In genomic region chr13:48909088-48909389, GRCh38 we compare ENCODE assay signal across 20 cellular contexts.
DNase-seq lines count a peak whose midpoint lies in the region; ATAC-seq and TF ChIP-seq lines count a peak whose summit lies in the region.
"Had no signal": no experiment of that assay in that cellular context is flagged by ENCODE, and none has a peak within 500 bp of the region (broad histone marks: within the 10 kb centered on the region; RNA-seq: fewer than 3 reads in every experiment).

No MANE protein-coding gene starts in this region.

- 38 to 58% (median 53%) methylated on average over 2 of the region's 2 CpGs for WGBS in adrenal gland, 4 donors
- WGBS in mesenchymal stem cell, result 100% methylated on average over 2 of the region's 2 CpGs
- WGBS in transverse colon (ENCODE audit: low coverage in 1 of 2), 2 donors, result 69% methylated on average over 2 of the region's 2 CpGs; no CpG with 5 or more reads in 1 of the 2 donors

- TF ChIP-seq CTCF in right atrium auricular region (IDR thresholded peaks at IDR 0.05), result no peak
- TF ChIP-seq CTCF in adrenal gland (IDR thresholded peaks at IDR 0.05), result no peak
- no peak for TF ChIP-seq CTCF in transverse colon (IDR thresholded peaks at IDR 0.05)

- TF ChIP-seq EP300 in transverse colon (IDR thresholded peaks at IDR 0.05; ENCODE audit: low read depth), result no peak

- DNase-seq in Right ventricle myocardium inferior (ENCODE audit: missing footprints) (no peak), right atrium auricular region (ENCODE audit: low spot score) (no peak), adrenal gland (peak in 6 of 7 donors; percentile 18 to 59 (median 39)), mesenchymal stem cell (no peak), transverse colon (peak; percentile 15), DMS53 treated with DMSO at 0.1 percent for 48 hours (lab: John Stamatoyannopoulos, UW; ENCODE audit: unreplicated experiment) (no peak)
- no peak for DNase-seq in stimulated activated CD4-positive, alpha-beta T cell treated with anti-CD3 and anti-CD28 coated beads, Interleukin-4, amount 100 ng/mL, for 24 hours
- DNase-seq: activated B cell treated with CpG ODN at 0.5 μM for 24 hours; activated naive CD4-positive, alpha-beta T cell treated with anti-CD3 and anti-CD28 coated beads, Interleukin-2, amount 10 ng/mL, durations not matched to agents 7 days and 5 days; DND-41; glutamatergic neuron; Kasumi-1; NCI-H1048; NCI-H187; NCI-H774; SW 1271; upper lobe of right lung had no signal

- H3K4me1 ChIP-seq in right atrium auricular region (peaks cover 0 to 4% of the 10 kb centered on the region in 2 donors), adrenal gland (replicated peaks in 1 of 2) (peaks cover 8 to 12% of the 10 kb centered on the region in 2 donors), mesenchymal stem cell (ENCODE audit: control insufficient read depth, insufficient read depth, low read depth, low read length) (peaks cover 1% of the 10 kb centered on the region), transverse colon (no peaks in the 10 kb centered on the region)
- H3K4me1 ChIP-seq: HAP-1, upper lobe of right lung had no signal

- no peak overlapping the region for H4K8ac ChIP-seq in mesenchymal stem cell (ENCODE audit: low read length)

- no peak overlapping the region for H2BK5ac ChIP-seq in mesenchymal stem cell (ENCODE audit: low read depth, low read length, poor library complexity, severe bottlenecking)

- H2AFZ ChIP-seq in mesenchymal stem cell (ENCODE audit: low read depth, low read length), result no peak overlapping the region

- H3K27ac ChIP-seq in right atrium auricular region (no peak overlapping the region), adrenal gland (peak overlapping the region in 3 of 5 donors; percentile 23 to 64 (median 58)), mesenchymal stem cell (ENCODE audit: low read length, poor library complexity, severe bottlenecking) (no peak overlapping the region), transverse colon (peak overlapping the region in 2 of 4 donors; percentile 4 to 16)
- H3K27ac ChIP-seq: HL-60, upper lobe of right lung had no signal

- intact Hi-C loops in Right ventricle myocardium inferior (cut with DNase I) (no loop called here), adrenal gland (cut with DNase I) (no loop called here), transverse colon (cut with DNase I; ENCODE audit: low total_unique reads) (no loop called here)

- no peaks in the 10 kb centered on the region for H3K79me1 ChIP-seq in mesenchymal stem cell (replicated peaks; ENCODE audit: low read length, poor library complexity, severe bottlenecking)

- H3K9me3 ChIP-seq in right atrium auricular region, result no peaks in the 10 kb centered on the region
- H3K9me3 ChIP-seq in adrenal gland (replicated peaks in 1 of 3), result no peaks in the 10 kb centered on the region
- H3K9me3 ChIP-seq in mesenchymal stem cell (ENCODE audit: control insufficient read depth, low read length), result no peaks in the 10 kb centered on the region
- no peaks in the 10 kb centered on the region for H3K9me3 ChIP-seq in transverse colon
- H3K9me3 ChIP-seq: HAP-1, upper lobe of right lung had no signal

- TF ChIP-seq POLR2A in adrenal gland (IDR thresholded peaks at IDR 0.05) (no peak), transverse colon (IDR thresholded peaks at IDR 0.05) (no peak)

- H3K9ac ChIP-seq in mesenchymal stem cell (ENCODE audit: low read length), result peak overlapping the region; percentile 25

- no peak overlapping the region for H2AK5ac ChIP-seq in mesenchymal stem cell (ENCODE audit: low read length, severe bottlenecking)

- no peaks in the 10 kb centered on the region for H3K36me3 ChIP-seq in right atrium auricular region
- no peaks in the 10 kb centered on the region for H3K36me3 ChIP-seq in adrenal gland (replicated peaks in 1 of 2)
- no peaks in the 10 kb centered on the region for H3K36me3 ChIP-seq in mesenchymal stem cell (ENCODE audit: control insufficient read depth in 1 of 2, insufficient read depth in 2 of 2, low read depth in 1 of 2, low read length in 2 of 2)
- H3K36me3 ChIP-seq in transverse colon, result no peaks in the 10 kb centered on the region
- H3K36me3 ChIP-seq: HAP-1, upper lobe of right lung had no signal

- no peaks in the 10 kb centered on the region for H3K27me3 ChIP-seq in right atrium auricular region
- H3K27me3 ChIP-seq in adrenal gland, result no peaks in the 10 kb centered on the region
- no peaks in the 10 kb centered on the region for H3K27me3 ChIP-seq in mesenchymal stem cell (ENCODE audit: control insufficient read depth in 1 of 2, insufficient read depth in 1 of 2, low read length in 2 of 2)
- H3K27me3 ChIP-seq in transverse colon, result peaks cover 5% of the 10 kb centered on the region
- H3K27me3 ChIP-seq: upper lobe of right lung had no signal

- H3K4me3 ChIP-seq in right atrium auricular region, result no peak overlapping the region
- no peak overlapping the region for H3K4me3 ChIP-seq in adrenal gland
- peak overlapping the region in 1 of 2 experiments; percentile 47 for H3K4me3 ChIP-seq in mesenchymal stem cell (ENCODE audit: insufficient read depth in 1 of 2, low read depth in 1 of 2, low read length in 2 of 2)
- H3K4me3 ChIP-seq in transverse colon, result no peak overlapping the region
- H3K4me3 ChIP-seq: HAP-1, upper lobe of right lung had no signal

- no peak overlapping the region for H3K23ac ChIP-seq in mesenchymal stem cell (ENCODE audit: low read length in 2 of 2)

- ATAC-seq in Right ventricle myocardium inferior (peak; percentile 42), HG03280 (IDR thresholded peaks at IDR 0.05; ENCODE audit: unreplicated experiment) (no peak)
- ATAC-seq: upper lobe of right lung had no signal

- H3K4me2 ChIP-seq in mesenchymal stem cell (ENCODE audit: low read length, poor library complexity, severe bottlenecking), result no peak overlapping the region

- in situ Hi-C loops in transverse colon (cut with MboI; ENCODE audit: low pct_ligation_motif_present in 1 of 4, low pct_unique_long_range_greater_than_20kb in 1 of 4, low sequenced_read_pairs in 3 of 4), result no loop called here

- H4K91ac ChIP-seq in mesenchymal stem cell (ENCODE audit: low read length), result no peak overlapping the region

- H3K4ac ChIP-seq in mesenchymal stem cell (ENCODE audit: low read depth in 1 of 2, low read length in 2 of 2), result no peak overlapping the region

- H2BK15ac ChIP-seq in mesenchymal stem cell (ENCODE audit: low read depth, poor library complexity, severe bottlenecking), result no peak overlapping the region

- no peak overlapping the region for H3K18ac ChIP-seq in mesenchymal stem cell (ENCODE audit: low read depth in 1 of 2, low read length in 2 of 2)

- H2BK120ac ChIP-seq in mesenchymal stem cell (ENCODE audit: low read depth, low read length), result no peak overlapping the region

- no peak overlapping the region for H2BK12ac ChIP-seq in mesenchymal stem cell (ENCODE audit: low read length in 2 of 2)

- H3K14ac ChIP-seq in mesenchymal stem cell (ENCODE audit: low read length in 2 of 2), result no peak overlapping the region

Comparison
In these comparisons a context has a peak if more than half of its experiments do, and no peak if none do; other contexts are left out.
1. DNase-seq: peak in adrenal gland (6 of 7) and transverse colon (single experiment); none in Right ventricle myocardium inferior (single experiment), right atrium auricular region (single experiment), mesenchymal stem cell (single experiment), DMS53 treated with DMSO at 0.1 percent for 48 hours (single experiment) and stimulated activated CD4-positive, alpha-beta T cell treated with anti-CD3 and anti-CD28 coated beads, Interleukin-4, amount 100 ng/mL, for 24 hours (single experiment).
2. H3K27ac ChIP-seq: peak in adrenal gland (3 of 5); none in right atrium auricular region (0 of 2) and mesenchymal stem cell (single experiment).